ENCODE assay signal across 23 cellular contexts in genomic region chr10:95795602-95796001, GRCh38. TPM values are rescaled to one million over a fixed set of nuclear protein-coding genes. Genes with fewer than 3 reads are reported as not detected.
"Had no signal": no experiment of that assay in that cellular context is flagged by ENCODE, and none has a peak within 500 bp of the region (broad histone marks: within the 10 kb centered on the region; RNA-seq: fewer than 3 reads in every experiment).

No MANE protein-coding gene starts in this region.

- H3K4me3 Mint-ChIP-seq: activated naive CD8-positive, alpha-beta T cell treated with anti-CD3 and anti-CD28 coated beads for 36 hours; nephron; stimulated activated naive CD8-positive, alpha-beta T cell treated with anti-CD3 and anti-CD28 coated beads, Interleukin-15, amount 100 ng/mL, for 72 hours had no signal

- H2AFZ ChIP-seq: hepatocyte had no signal

- H3K27ac Mint-ChIP-seq: activated naive CD8-positive, alpha-beta T cell treated with anti-CD3 and anti-CD28 coated beads for 36 hours; nephron; stimulated activated naive CD8-positive, alpha-beta T cell treated with anti-CD3 and anti-CD28 coated beads, Interleukin-15, amount 100 ng/mL, for 72 hours had no signal

- H3K9me3 Mint-ChIP-seq: activated naive CD8-positive, alpha-beta T cell treated with anti-CD3 and anti-CD28 coated beads for 36 hours had no signal

- DNase-seq: activated CD4-positive, alpha-beta T cell treated with anti-CD3 and anti-CD28 coated beads for 4 hours; activated CD4-positive, alpha-beta T cell treated with anti-CD3 and anti-CD28 coated beads, Interleukin-2, amount 50 U/mL, for 48 hours; activated CD4-positive, CD25-positive, alpha-beta regulatory T cell; activated CD8-positive, alpha-beta memory T cell treated with anti-CD3 and anti-CD28 coated beads, Interleukin-2, amount 50 U/mL, for 48 hours; activated naive CD4-positive, alpha-beta T cell treated with Interleukin-2 at 50 U/mL for 16 hours; activated naive CD8-positive, alpha-beta T cell treated with anti-CD3 and anti-CD28 coated beads for 36 hours; activated T-cell treated with anti-CD3 and anti-CD28 coated beads, Interleukin-2, amount 50 U/mL, for 48 hours; cerebellar nuclear complex; effector CD8-positive, alpha-beta T cell; glutamatergic neuron; left ventricle myocardium inferior; mammary epithelial cell; midbrain; pancreas; right cardiac atrium; stimulated activated CD4-positive, alpha-beta T cell treated with anti-CD3 and anti-CD28 coated beads, Interleukin-4, amount 100 ng/mL, for 4 hours; stimulated activated naive CD8-positive, alpha-beta T cell treated with anti-CD3 and anti-CD28 coated beads, Interleukin-15, amount 100 ng/mL, for 72 hours; T-helper 9 cell had no signal

- H3K27me3 ChIP-seq: breast epithelium, hepatocyte, pancreas, tibial nerve had no signal

- H3K79me2 ChIP-seq: hepatocyte had no signal

- H3K36me3 Mint-ChIP-seq: activated naive CD8-positive, alpha-beta T cell treated with anti-CD3 and anti-CD28 coated beads for 36 hours had no signal

- H3K27me3 Mint-ChIP-seq: stimulated activated naive CD8-positive, alpha-beta T cell treated with anti-CD3 and anti-CD28 coated beads, Interleukin-15, amount 100 ng/mL, for 72 hours had no signal

- H3K9me3 ChIP-seq: breast epithelium, pancreas had no signal

- H3K36me3 ChIP-seq: breast epithelium, left ventricle myocardium inferior, pancreas, tibial nerve had no signal

- H3K4me3 ChIP-seq: breast epithelium, hepatocyte, left ventricle myocardium inferior, pancreas, tibial nerve had no signal

- ATAC-seq: esophagus mucosa; pancreas; right cardiac atrium; stimulated activated naive CD8-positive, alpha-beta T cell treated with anti-CD3 and anti-CD28 coated beads, Interleukin-15, amount 100 ng/mL, for 72 hours had no signal

- H3K4me2 ChIP-seq: hepatocyte had no signal

- H3K27ac ChIP-seq: hepatocyte, pancreas had no signal

- H3K4me1 ChIP-seq: breast epithelium, pancreas had no signal

RNA-seq across cellular contexts. Expression of gene ENTPD1, which starts 39.6 kb away (rescaled TPM):
- polyA plus RNA-seq: mammary epithelial cell had no signal
